Comparison of ENCODE assay signal across 25 cellular contexts in the genomic region with DNA sequence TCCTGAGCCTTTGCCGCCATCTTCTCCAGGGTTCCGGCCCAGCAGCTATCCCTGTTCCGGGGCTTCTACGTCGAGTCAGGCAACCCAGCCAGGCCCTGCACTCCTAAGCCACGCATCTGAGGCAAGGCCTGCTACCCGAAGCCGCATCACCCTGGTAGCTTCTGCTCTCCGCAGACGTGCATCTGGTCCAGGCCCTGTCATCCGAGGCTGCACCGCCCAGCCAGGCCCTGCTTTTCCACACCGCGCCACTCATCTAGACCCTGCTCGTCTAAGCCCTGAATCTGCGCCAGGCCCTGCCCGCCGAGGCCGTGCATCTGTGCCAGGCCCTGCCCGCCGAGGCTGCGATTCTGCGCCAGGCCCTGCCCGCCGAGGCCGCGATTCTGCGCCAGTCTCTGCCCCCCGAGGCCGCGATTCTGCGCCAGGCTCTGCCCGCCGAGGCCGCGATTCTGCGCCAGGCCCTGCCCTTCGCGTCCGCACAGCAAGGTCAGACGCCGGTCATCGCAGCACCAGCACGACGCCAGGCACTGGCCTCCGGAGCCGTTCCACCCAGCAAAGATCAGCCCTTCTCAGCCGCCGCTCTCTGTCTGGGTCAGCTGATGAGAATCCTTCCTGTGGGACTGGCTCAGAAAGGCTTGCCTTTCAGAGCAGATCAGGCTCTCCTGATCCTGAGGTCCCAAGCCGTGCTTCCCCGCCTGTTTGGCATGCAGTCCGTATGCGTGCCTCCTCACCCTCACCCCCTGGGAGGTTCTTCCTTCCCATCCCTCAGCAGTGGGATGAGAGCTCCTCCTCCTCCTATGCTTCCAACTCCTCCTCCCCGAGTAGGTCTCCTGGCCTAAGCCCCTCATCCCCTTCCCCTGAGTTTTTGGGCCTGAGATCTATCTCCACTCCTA.
"Had no signal": no experiment of that assay in that cellular context is flagged by ENCODE, and none has a peak within 500 bp of the region (broad histone marks: within the 10 kb centered on the region; RNA-seq: fewer than 3 reads in every experiment).

No MANE protein-coding gene starts in this region.

- DNase-seq: dermis blood vessel endothelial cell; effector memory CD4-positive, alpha-beta T cell; foreskin keratinocyte; glutamatergic neuron; heart right ventricle; hypothalamus; immature natural killer cell; mesenchymal stem cell; midbrain; naive thymus-derived CD4-positive, alpha-beta T cell; stimulated activated CD4-positive, alpha-beta T cell treated with anti-CD3 and anti-CD28 coated beads, Interleukin-2, amount 100 ng/mL, for 24 hours; stimulated activated CD4-positive, alpha-beta T cell treated with anti-CD3 and anti-CD28 coated beads, Interleukin-4, amount 100 ng/mL, for 24 hours; stimulated activated naive CD4-positive, alpha-beta T cell treated with Interleukin-2 at 50 U/mL for 16 hours; stomach; tibial artery had no signal

- H3K27me3 Mint-ChIP-seq: naive thymus-derived CD4-positive, alpha-beta T cell; type B pancreatic cell had no signal

- H3K27ac ChIP-seq: coronary artery, esophagus muscularis mucosa, foreskin keratinocyte, gastroesophageal sphincter, heart right ventricle, prostate gland, right atrium auricular region, stomach, tibial artery had no signal

- H3K9me3 Mint-ChIP-seq: immature natural killer cell; naive thymus-derived CD4-positive, alpha-beta T cell; stimulated activated effector memory CD8-positive, alpha-beta T cell treated with anti-CD3 and anti-CD28 coated beads, Interleukin-12 subunit alpha, Interleukin-12 subunit beta, amount 100 ng/mL, for 72 hours had no signal

- H3K4me1 ChIP-seq: esophagus muscularis mucosa, foreskin keratinocyte, gastroesophageal sphincter, heart right ventricle, prostate gland, right atrium auricular region, stomach, tibial artery had no signal

- H3K27ac Mint-ChIP-seq: naive thymus-derived CD4-positive, alpha-beta T cell; nephron; stimulated activated effector memory CD8-positive, alpha-beta T cell treated with anti-CD3 and anti-CD28 coated beads, Interleukin-12 subunit alpha, Interleukin-12 subunit beta, amount 100 ng/mL, for 72 hours; type B pancreatic cell had no signal

- H3K27me3 ChIP-seq: esophagus muscularis mucosa, foreskin keratinocyte, gastroesophageal sphincter, right atrium auricular region, tibial artery had no signal

- H3K4me3 ChIP-seq: coronary artery, esophagus muscularis mucosa, gastroesophageal sphincter, heart right ventricle, prostate gland, right atrium auricular region, stomach, tibial artery had no signal

- H3K4me1 Mint-ChIP-seq: immature natural killer cell; naive thymus-derived CD4-positive, alpha-beta T cell; nephron; stimulated activated effector memory CD8-positive, alpha-beta T cell treated with anti-CD3 and anti-CD28 coated beads, Interleukin-12 subunit alpha, Interleukin-12 subunit beta, amount 100 ng/mL, for 72 hours had no signal

- H3K9me3 ChIP-seq: esophagus muscularis mucosa, gastroesophageal sphincter, prostate gland, right atrium auricular region, stomach, tibial artery had no signal

- H3K36me3 Mint-ChIP-seq: immature natural killer cell; stimulated activated effector memory CD8-positive, alpha-beta T cell treated with anti-CD3 and anti-CD28 coated beads, Interleukin-12 subunit alpha, Interleukin-12 subunit beta, amount 100 ng/mL, for 72 hours; type B pancreatic cell had no signal

- FAIRE-seq: endothelial cell of umbilical vein, keratinocyte had no signal

- H3K36me3 ChIP-seq: esophagus muscularis mucosa, gastroesophageal sphincter, heart right ventricle, prostate gland, right atrium auricular region, stomach, tibial artery had no signal

- H3K4me3 Mint-ChIP-seq: immature natural killer cell; naive thymus-derived CD4-positive, alpha-beta T cell; nephron; stimulated activated effector memory CD8-positive, alpha-beta T cell treated with anti-CD3 and anti-CD28 coated beads, Interleukin-12 subunit alpha, Interleukin-12 subunit beta, amount 100 ng/mL, for 72 hours; type B pancreatic cell had no signal
